ENCODE assay signal across 8 cellular contexts in genomic region chr5:116084891-116085715, GRCh38. TPM values are rescaled to one million over a fixed set of nuclear protein-coding genes. Genes with fewer than 3 reads are reported as not detected.
A peak's percentile ranks its signal among the peaks of the same experiment; 100 is the strongest.
DNase-seq lines count a peak whose midpoint lies in the region; ATAC-seq and TF ChIP-seq lines count a peak whose summit lies in the region.

TSS of gene COMMD10 (plus strand) at chr5:116085025.

- in situ Hi-C loops in GM18951 (cut with MboI; ENCODE audit: low sequenced_read_pairs, unreplicated experiment): no loop called here

- TF ChIP-seq CTCF in AG09319 (IDR thresholded peaks at IDR 0.05; ENCODE audit: low read depth, low read length) (no peak), kidney epithelial cell (IDR thresholded peaks at IDR 0.05; ENCODE audit: insufficient read depth, low read length, poor library complexity, severe bottlenecking) (no peak)

- DNase-seq in AG09319 (ENCODE audit: extremely low read depth, low read depth) (peak; percentile 59), NCI-H460 (ENCODE audit: extremely low read depth, low read depth) (peak; percentile 56), cerebellum (ENCODE audit: low spot score) (peak; percentile 68), kidney epithelial cell (ENCODE audit: low read depth) (peak; percentile 48)
- peak; percentile 61 for DNase-seq in activated CD4-positive, alpha-beta T cell treated with anti-CD3 and anti-CD28 coated beads for 1 hour
- peak; percentile 84 for DNase-seq in stimulated activated CD4-positive, alpha-beta T cell treated with anti-CD3 and anti-CD28 coated beads, Interleukin-15, amount 100 ng/mL, for 24 hours

- peak; percentile 91 for ATAC-seq in HG03175 (IDR thresholded peaks at IDR 0.05; ENCODE audit: unreplicated experiment)

- H3K27me3 ChIP-seq in kidney epithelial cell (ENCODE audit: control insufficient read depth, insufficient read depth, low read length): no peaks in the 10 kb centered on the region

- H3K4me3 ChIP-seq in kidney epithelial cell (ENCODE audit: low read depth, low read length): peak within 1 kb of the TSS; percentile 99

- no peaks in the 10 kb centered on the region for H3K36me3 ChIP-seq in kidney epithelial cell (ENCODE audit: control insufficient read depth, insufficient read depth, low read length)

- TF ChIP-seq POLR2A in GM18951 (IDR thresholded peaks at IDR 0.05; ENCODE audit: extremely low read depth, insufficient read depth, insufficient read length): peak; percentile 82

RNA-seq across cellular contexts. Expression of gene COMMD10, which starts in this region (rescaled TPM):
- total RNA-seq in NCI-H460 (2014; rRNA removed; shearing (Covaris generic)): 66.7 and 73.3 TPM in 2 replicates
- 50.1 and 72.1 TPM in 2 replicates for polyA plus RNA-seq in NCI-H460 (2014; cell fraction: nucleus; rRNA removed)
- 30.6 TPM for total RNA-seq in cerebellum
- 31.4 and 32.0 TPM in 2 replicates for total RNA-seq in kidney epithelial cell

Comparison
In these comparisons a context has a peak if more than half of its experiments do, and no peak if none do; other contexts are left out.
1. Peak in every context shown above with its lines: DNase-seq, ATAC-seq and H3K4me3 ChIP-seq.